ENCODE assay signal across 12 cellular contexts in the genomic region with DNA sequence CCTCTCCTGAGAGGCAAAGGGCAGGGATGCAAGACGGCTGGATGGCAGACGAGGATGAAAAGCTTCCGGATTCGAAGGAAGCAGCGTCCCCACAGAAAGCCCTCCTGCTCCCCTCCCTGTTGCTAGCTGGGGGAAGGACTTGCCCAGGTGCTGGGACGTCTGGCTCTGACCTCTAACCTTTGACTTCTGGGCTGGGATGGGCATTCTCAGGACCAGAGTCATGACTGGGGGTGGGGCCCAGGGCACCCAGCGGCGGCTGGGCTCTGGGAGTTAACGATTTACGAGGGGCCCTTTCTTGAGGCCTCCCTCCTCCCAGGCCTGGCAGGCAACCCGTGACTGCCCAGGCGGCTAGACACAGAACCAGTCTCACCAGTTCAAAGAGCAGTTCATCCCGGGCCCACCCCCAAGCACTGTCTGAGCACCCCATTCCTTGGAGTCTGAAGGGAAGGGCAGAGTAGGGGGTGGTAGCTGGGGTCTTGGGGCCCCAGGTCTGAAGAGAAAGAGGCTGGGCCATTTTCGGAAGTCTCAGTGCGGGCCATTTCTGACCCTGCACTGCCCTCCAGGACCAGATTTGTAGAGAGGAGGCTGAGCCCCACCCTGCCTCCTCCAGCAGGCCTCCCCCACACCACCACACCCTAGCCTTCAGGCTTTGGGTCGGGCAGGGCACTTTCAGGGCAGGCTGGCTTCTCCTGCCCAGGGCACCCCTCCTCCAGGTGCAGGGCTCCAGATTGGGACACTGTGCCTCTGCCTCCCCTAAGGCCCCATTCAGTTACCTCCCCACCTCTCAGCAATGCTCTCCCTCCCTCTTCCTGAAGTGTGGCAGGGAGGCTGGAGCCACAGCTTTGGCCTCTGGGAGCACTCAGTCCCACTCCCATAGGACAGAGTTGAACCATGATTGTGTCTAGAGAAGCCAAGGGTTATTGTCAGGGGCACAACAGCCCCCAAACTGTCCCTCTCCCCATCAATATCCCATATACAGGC. TPM values are rescaled to one million over a fixed set of nuclear protein-coding genes. Genes with fewer than 3 reads are reported as not detected.
A peak's percentile ranks its signal among the peaks of the same experiment; 100 is the strongest.
DNase-seq lines count a peak whose midpoint lies in the region; ATAC-seq and TF ChIP-seq lines count a peak whose summit lies in the region.
"Had no signal": no experiment of that assay in that cellular context is flagged by ENCODE, and none has a peak within 500 bp of the region (broad histone marks: within the 10 kb centered on the region; RNA-seq: fewer than 3 reads in every experiment).

No MANE protein-coding gene starts in this region.

- no peak overlapping the region for H3K4me3 ChIP-seq in LNCaP clone FGC (ENCODE audit: low read depth, low read length)
- H3K4me3 ChIP-seq in fibroblast of villous mesenchyme (ENCODE audit: low read depth, low read length): no peak overlapping the region

- no peak for DNase-seq in CD4-positive, alpha-beta T cell
- DNase-seq in LNCaP clone FGC (ENCODE audit: low read depth) (peak; percentile 52), fibroblast of villous mesenchyme (ENCODE audit: low read depth) (peak; percentile 66), progenitor cell of endocrine pancreas (ENCODE audit: low spot score, unreplicated experiment) (no peak), NCI-H1092 treated with DMSO at 0.1 percent for 48 hours (lab: John Stamatoyannopoulos, UW) (no peak), SW480 (ENCODE audit: low spot score) (no peak)
- DNase-seq in activated CD4-positive, alpha-beta T cell treated with anti-CD3 and anti-CD28 coated beads for 1 hour: no peak
- DNase-seq: activated gamma-delta T cell treated with Interleukin-2 at 50 U/mL for 16 hours, HFFc6, NCI-H524 had no signal

- H3K9me3 ChIP-seq in CD4-positive, alpha-beta T cell (ENCODE audit: control insufficient read depth, low read length): no peaks in the 10 kb centered on the region

- ATAC-seq in CD4-positive, alpha-beta T cell (ENCODE audit: poor library complexity): no peak
- no peak for ATAC-seq in HG03159 (IDR thresholded peaks at IDR 0.05; ENCODE audit: unreplicated experiment)

- CTCF ChIA-PET in CD4-positive, alpha-beta T cell (lab: Charles Lee): interaction anchor here (1.2 kb wide), 1 partner anchor 15 kb away, joined by 3 read pairs; no protein-coding TSS in a partner anchor

- H3K27me3 ChIP-seq in CD4-positive, alpha-beta T cell (ENCODE audit: control insufficient read depth, insufficient read depth, low read length): peaks cover 18% of the 10 kb centered on the region

- intact Hi-C loops in CD4-positive, alpha-beta T cell (cut with DNase I, micrococcal nuclease): no loop called here

- POLR2A ChIA-PET in CD4-positive, alpha-beta T cell (lab: Charles Lee): no interaction called here

- H3K27ac ChIP-seq in CD4-positive, alpha-beta T cell (ENCODE audit: low read depth, low read length): no peak overlapping the region

- H3K27ac Mint-ChIP-seq in CD4-positive, alpha-beta T cell: peak overlapping the region; percentile 11
- H3K27ac Mint-ChIP-seq in progenitor cell of endocrine pancreas: peak overlapping the region; percentile 98
- H3K27ac Mint-ChIP-seq: HFFc6; T-helper 2 cell treated with Interferon-gamma antibody and Interleukin-4, amounts not matched to agents 5 μg/mL and 100 μg/mL, for 36 hours had no signal

- peaks cover 24% of the 10 kb centered on the region for H3K4me1 Mint-ChIP-seq in CD4-positive, alpha-beta T cell (ENCODE audit: low read depth)
- H3K4me1 Mint-ChIP-seq in progenitor cell of endocrine pancreas (ENCODE audit: low read depth): peaks cover 73% of the 10 kb centered on the region

- no peaks in the 10 kb centered on the region for H3K9me3 Mint-ChIP-seq in CD4-positive, alpha-beta T cell
- no peaks in the 10 kb centered on the region for H3K9me3 Mint-ChIP-seq in progenitor cell of endocrine pancreas (ENCODE audit: low read depth)
- H3K9me3 Mint-ChIP-seq: HFFc6; T-helper 2 cell treated with Interferon-gamma antibody and Interleukin-4, amounts not matched to agents 5 μg/mL and 100 μg/mL, for 36 hours had no signal

- peaks cover 19% of the 10 kb centered on the region for H3K27me3 Mint-ChIP-seq in CD4-positive, alpha-beta T cell
- H3K27me3 Mint-ChIP-seq in progenitor cell of endocrine pancreas: no peaks in the 10 kb centered on the region

- no peak for TF ChIP-seq CTCF in CD4-positive, alpha-beta T cell (IDR thresholded peaks at IDR 0.05)
- no peak for TF ChIP-seq CTCF in LNCaP clone FGC (IDR thresholded peaks at IDR 0.05; ENCODE audit: control insufficient read depth, extremely low read depth, insufficient read depth)
- TF ChIP-seq CTCF in fibroblast of villous mesenchyme (IDR thresholded peaks at IDR 0.05; ENCODE audit: insufficient read depth, low read depth, low read length): no peak
- TF ChIP-seq CTCF in progenitor cell of endocrine pancreas (IDR thresholded peaks at IDR 0.05; ENCODE audit: unreplicated experiment): no peak

- no peaks in the 10 kb centered on the region for H3K36me3 Mint-ChIP-seq in CD4-positive, alpha-beta T cell (ENCODE audit: low read depth)
- no peaks in the 10 kb centered on the region for H3K36me3 Mint-ChIP-seq in progenitor cell of endocrine pancreas (ENCODE audit: insufficient read depth)

- H3K4me3 Mint-ChIP-seq in CD4-positive, alpha-beta T cell: no peak overlapping the region
- H3K4me3 Mint-ChIP-seq in progenitor cell of endocrine pancreas (ENCODE audit: low read depth): peak overlapping the region; percentile 53
- H3K4me3 Mint-ChIP-seq: HFFc6; T-helper 2 cell treated with Interferon-gamma antibody and Interleukin-4, amounts not matched to agents 5 μg/mL and 100 μg/mL, for 36 hours had no signal

RNA-seq across cellular contexts. Expression of a gene that starts 5.0 kb away (rescaled TPM):
- total RNA-seq in CD4-positive, alpha-beta T cell: 1 to 10 TPM; 1.9 to 2.7 TPM
- total RNA-seq in fibroblast of villous mesenchyme (75.4 and 79.5 TPM in 2 replicates), progenitor cell of endocrine pancreas (79.1 and 88.2 TPM in 2 replicates)

Comparison
In these comparisons a context has a peak if more than half of its experiments do, and no peak if none do; other contexts are left out.
1. DNase-seq: peak in LNCaP clone FGC (single experiment) and fibroblast of villous mesenchyme (single experiment); none in CD4-positive, alpha-beta T cell (0 of 10), progenitor cell of endocrine pancreas (single experiment), NCI-H1092 treated with DMSO at 0.1 percent for 48 hours (single experiment), activated CD4-positive, alpha-beta T cell treated with anti-CD3 and anti-CD28 coated beads for 1 hour (single experiment) and SW480 (single experiment).
2. RNA of a gene that starts 5.0 kb away (total RNA-seq): 79.1 to 88.2 TPM in progenitor cell of endocrine pancreas and 75.4 to 79.5 TPM in fibroblast of villous mesenchyme; 1.9 to 2.7 TPM in CD4-positive, alpha-beta T cell; every median in the first group is over 10 times any median in the second.